Comparison of ENCODE assay signal across 1 cellular context in genomic region chr1:1899266-1899966, GRCh38.
TF ChIP-seq lines count a peak whose summit lies in the region.

No MANE protein-coding gene starts in this region.

TF ChIP-seq in GM12878, 131 proteins besides CTCF, POLR2A, EP300 and RAD21:
- no peak for TF ChIP-seq STAT3 (IDR thresholded peaks at IDR 0.05; ENCODE audit: low read depth, low read length)
- TF ChIP-seq CBX3 (IDR thresholded peaks at IDR 0.05; ENCODE audit: borderline replicate concordance, low read depth), result no peak
- no peak for TF ChIP-seq RB1 (IDR thresholded peaks at IDR 0.05; ENCODE audit: borderline replicate concordance)
- TF ChIP-seq SMC3 (IDR thresholded peaks at IDR 0.05; ENCODE audit: borderline replicate concordance, low read length), result peak; percentile 20; the same call in 1 of the 2 replicates
- TF ChIP-seq ZNF274 (IDR thresholded peaks at IDR 0.05; ENCODE audit: insufficient read depth, insufficient read length), result no peak
